25 cellular contexts compared by ENCODE assay signal in genomic region chr21:46427516-46427915, GRCh38.
"Had no signal": no experiment of that assay in that cellular context is flagged by ENCODE, and none has a peak within 500 bp of the region (broad histone marks: within the 10 kb centered on the region; RNA-seq: fewer than 3 reads in every experiment).

No MANE protein-coding gene starts in this region.

- ATAC-seq: body of pancreas; gastrocnemius medialis; pancreas; sciatic nerve; stimulated activated memory B cell treated with anti-CD40 and anti-IgM and Interleukin-4, amounts not matched to agents 10 μg/mL and 1 μg/mL and 100 μg/mL, for 72 hours had no signal

- H3K4me3 ChIP-seq: body of pancreas, coronary artery, gastrocnemius medialis, left ventricle myocardium inferior, pancreas, smooth muscle cell, thoracic aorta, upper lobe of left lung had no signal

- H3K27ac ChIP-seq: body of pancreas, coronary artery, left ventricle myocardium inferior, neutrophil, pancreas, thoracic aorta, upper lobe of left lung had no signal

- H3K4me2 ChIP-seq: smooth muscle cell had no signal

- H3K9me3 Mint-ChIP-seq: activated CD4-positive, alpha-beta memory T cell treated with anti-CD3 and anti-CD28 coated beads, Interleukin-2, amount 10 ng/mL, durations not matched to agents 7 days and 5 days; activated naive CD4-positive, alpha-beta T cell treated with anti-CD3 and anti-CD28 coated beads, Interleukin-2, amount 50 U/mL, for 24 hours; memory B cell; stimulated activated memory B cell treated with anti-CD40 and anti-IgM and Interleukin-4, amounts not matched to agents 10 μg/mL and 1 μg/mL and 100 μg/mL, for 72 hours; T-helper 2 cell treated with Interferon-gamma antibody and Interleukin-4, amounts not matched to agents 5 μg/mL and 100 μg/mL, for 36 hours had no signal

- DNase-seq: activated CD4-positive, alpha-beta memory T cell treated with anti-CD3 and anti-CD28 coated beads, Interleukin-2, amount 10 ng/mL, durations not matched to agents 7 days and 5 days; activated CD4-positive, alpha-beta T cell treated with anti-CD3 and anti-CD28 coated beads for 48 hours; activated CD4-positive, CD25-positive, alpha-beta regulatory T cell; activated CD8-positive, alpha-beta memory T cell treated with anti-CD3 and anti-CD28 coated beads, Interleukin-2, amount 50 U/mL, for 48 hours; activated effector memory CD4-positive, alpha-beta T cell treated with Interleukin-2 at 50 U/mL for 16 hours; activated T-cell treated with anti-CD3 and anti-CD28 coated beads, Interleukin-2, amount 50 U/mL, for 48 hours; amygdala; body of pancreas; gastrocnemius medialis; head of caudate nucleus; kidney glomerular epithelial cell; left ventricle myocardium inferior; pancreas; stimulated activated CD4-positive, alpha-beta T cell treated with anti-CD3 and anti-CD28 coated beads, Interleukin-4, amount 100 ng/mL, for 24 hours; SW 1271; upper lobe of left lung had no signal

- H3K4me1 Mint-ChIP-seq: memory B cell had no signal

- H3K4me3 Mint-ChIP-seq: activated CD4-positive, alpha-beta memory T cell treated with anti-CD3 and anti-CD28 coated beads, Interleukin-2, amount 10 ng/mL, durations not matched to agents 7 days and 5 days; activated naive CD4-positive, alpha-beta T cell treated with anti-CD3 and anti-CD28 coated beads, Interleukin-2, amount 50 U/mL, for 24 hours; memory B cell; stimulated activated memory B cell treated with anti-CD40 and anti-IgM and Interleukin-4, amounts not matched to agents 10 μg/mL and 1 μg/mL and 100 μg/mL, for 72 hours; T-helper 2 cell treated with Interferon-gamma antibody and Interleukin-4, amounts not matched to agents 5 μg/mL and 100 μg/mL, for 36 hours had no signal

- H3K27me3 Mint-ChIP-seq: activated CD4-positive, alpha-beta memory T cell treated with anti-CD3 and anti-CD28 coated beads, Interleukin-2, amount 10 ng/mL, durations not matched to agents 7 days and 5 days; activated naive CD4-positive, alpha-beta T cell treated with anti-CD3 and anti-CD28 coated beads, Interleukin-2, amount 50 U/mL, for 24 hours; memory B cell; stimulated activated memory B cell treated with anti-CD40 and anti-IgM and Interleukin-4, amounts not matched to agents 10 μg/mL and 1 μg/mL and 100 μg/mL, for 72 hours had no signal

- H3K9me3 ChIP-seq: body of pancreas, gastrocnemius medialis, left ventricle myocardium inferior, neutrophil, pancreas, thoracic aorta, upper lobe of left lung had no signal

- H3K4me1 ChIP-seq: body of pancreas, gastrocnemius medialis, left ventricle myocardium inferior, pancreas, upper lobe of left lung had no signal

- H3K27me3 ChIP-seq: body of pancreas, gastrocnemius medialis, neutrophil, pancreas, upper lobe of left lung had no signal

- H3K27ac Mint-ChIP-seq: activated naive CD4-positive, alpha-beta T cell treated with anti-CD3 and anti-CD28 coated beads, Interleukin-2, amount 50 U/mL, for 24 hours; memory B cell; stimulated activated memory B cell treated with anti-CD40 and anti-IgM and Interleukin-4, amounts not matched to agents 10 μg/mL and 1 μg/mL and 100 μg/mL, for 72 hours; T-helper 2 cell treated with Interferon-gamma antibody and Interleukin-4, amounts not matched to agents 5 μg/mL and 100 μg/mL, for 36 hours had no signal
